18 cellular contexts compared by ENCODE assay signal in genomic region chr5:5979362-5979760, GRCh38.
DNase-seq lines count a peak whose midpoint lies in the region; ATAC-seq, FAIRE-seq and TF ChIP-seq lines count a peak whose summit lies in the region.
"Had no signal": no experiment of that assay in that cellular context is flagged by ENCODE, and none has a peak within 500 bp of the region (broad histone marks: within the 10 kb centered on the region; RNA-seq: fewer than 3 reads in every experiment).

No MANE protein-coding gene starts in this region.

- no peaks in the 10 kb centered on the region for H3K9me3 ChIP-seq in left lung
- H3K9me3 ChIP-seq: Caco-2 had no signal

- intact Hi-C loops in left lung (cut with DNase I): no loop called here

- H3K4me3 ChIP-seq in left lung: no peak overlapping the region
- H3K4me3 ChIP-seq: dorsolateral prefrontal cortex had no signal

- H3K36me3 ChIP-seq in left lung: no peaks in the 10 kb centered on the region

- peak overlapping the region in 1 of 2 donors; percentile 33 for H3K27ac ChIP-seq in left lung
- H3K27ac ChIP-seq: 22Rv1 had no signal

- peak; percentile 90 for ATAC-seq in left lung
- ATAC-seq: T-helper 17 cell had no signal

- DNase-seq in DMS79 (lab: John Stamatoyannopoulos, UW): peak; percentile 3
- DNase-seq in DMS79 treated with DMSO at 0.1 percent for 48 hours (lab: John Stamatoyannopoulos, UW): no peak
- DNase-seq in astrocyte of the hippocampus (ENCODE audit: low read depth, low spot score): peak; percentile 91
- peak; percentile 56 to 74 for DNase-seq in left lung
- DNase-seq in urothelium cell line (ENCODE audit: low spot score): peak; percentile 49
- DNase-seq in stimulated activated CD4-positive, alpha-beta T cell treated with anti-CD3 and anti-CD28 coated beads, Interleukin-4, amount 100 ng/mL, for 1 hour: no peak
- no peak for DNase-seq in NCI-H1092 treated with DMSO at 0.1 percent for 48 hours (lab: John Stamatoyannopoulos, UW)
- no peak for DNase-seq in inferior parietal cortex (ENCODE audit: extremely low spot score)
- DNase-seq: activated CD4-positive, alpha-beta T cell treated with anti-CD3 and anti-CD28 coated beads, Interleukin-2, amount 10 ng/mL, durations not matched to agents 7 days and 5 days; Caco-2; dorsolateral prefrontal cortex; NCI-H2171 treated with DMSO at 0.1 percent for 48 hours; OCI-M1; small intestine; T-helper 17 cell had no signal

- no peaks in the 10 kb centered on the region for H3K27me3 ChIP-seq in left lung

- TF ChIP-seq CTCF in left lung (IDR thresholded peaks at IDR 0.05): no peak

- H3K4me1 ChIP-seq in left lung: peaks cover 0 to 7% of the 10 kb centered on the region in 2 donors
- H3K4me1 ChIP-seq: Caco-2 had no signal

- no peak for FAIRE-seq in urothelium cell line (lab: Jason Lieb, UNC)
- FAIRE-seq: frontal cortex, islet of Langerhans, small intestine had no signal

Comparison
In these comparisons a context has a peak if more than half of its experiments do, and no peak if none do; other contexts are left out.
1. DNase-seq: peak in DMS79 (single experiment), astrocyte of the hippocampus (single experiment), left lung (2 of 2) and urothelium cell line (single experiment); none in DMS79 treated with DMSO at 0.1 percent for 48 hours (single experiment), stimulated activated CD4-positive, alpha-beta T cell treated with anti-CD3 and anti-CD28 coated beads, Interleukin-4, amount 100 ng/mL, for 1 hour (single experiment), NCI-H1092 treated with DMSO at 0.1 percent for 48 hours (single experiment) and inferior parietal cortex (single experiment).